ENCODE assay signal across 8 cellular contexts in genomic region chr6:3455121-3455489, GRCh38. TPM values are rescaled to one million over a fixed set of nuclear protein-coding genes. Genes with fewer than 3 reads are reported as not detected.
A peak's percentile ranks its signal among the peaks of the same experiment; 100 is the strongest.
DNase-seq lines count a peak whose midpoint lies in the region; FAIRE-seq and TF ChIP-seq lines count a peak whose summit lies in the region.

No MANE protein-coding gene starts in this region.

- H3K27ac ChIP-seq in HUES6 (ENCODE audit: low read depth, low read length) = no peak overlapping the region
- peak overlapping the region; percentile 51 to 78 for H3K27ac ChIP-seq in small intestine (ENCODE audit: low read depth in 1 of 2, low read length in 1 of 2)

- H3K27me3 Mint-ChIP-seq in activated CD4-positive, alpha-beta memory T cell treated with anti-CD3 and anti-CD28 coated beads, Interleukin-2, amount 10 ng/mL, durations not matched to agents 7 days and 5 days = peaks cover 32% of the 10 kb centered on the region

- H3K9me3 Mint-ChIP-seq in activated CD4-positive, alpha-beta memory T cell treated with anti-CD3 and anti-CD28 coated beads, Interleukin-2, amount 10 ng/mL, durations not matched to agents 7 days and 5 days = no peaks in the 10 kb centered on the region

- peaks cover 5% of the 10 kb centered on the region for H3K4me1 Mint-ChIP-seq in activated CD4-positive, alpha-beta memory T cell treated with anti-CD3 and anti-CD28 coated beads, Interleukin-2, amount 10 ng/mL, durations not matched to agents 7 days and 5 days

- H3K4me1 ChIP-seq in HUES6 (ENCODE audit: control insufficient read depth, insufficient read depth, low read length) (peaks cover 43% of the 10 kb centered on the region), small intestine (ENCODE audit: control insufficient read depth in 2 of 2, insufficient read depth in 1 of 2, low read depth in 1 of 2, low read length in 1 of 2) (no peaks in the 10 kb centered on the region)

- TF ChIP-seq CTCF in foreskin fibroblast (IDR thresholded peaks at IDR 0.05; ENCODE audit: low read depth, low read length) = no peak

- no peak overlapping the region for H3K9ac ChIP-seq in HUES6 (ENCODE audit: low read length)

- H3K27me3 ChIP-seq in HUES6 (ENCODE audit: control insufficient read depth, insufficient read depth, low read length) (peaks cover 53% of the 10 kb centered on the region), small intestine (ENCODE audit: control insufficient read depth in 2 of 2, insufficient read depth in 2 of 2, low read length in 2 of 2) (peaks cover 0 to 10% of the 10 kb centered on the region in 2 donors)

- H3K4me3 ChIP-seq in HUES6 (ENCODE audit: low read depth, low read length) = peak overlapping the region; percentile 75
- peak overlapping the region; percentile 48 to 63 for H3K4me3 ChIP-seq in foreskin fibroblast (ENCODE audit: low read depth in 1 of 2, low read length in 2 of 2)
- peak overlapping the region in 1 of 2 donors; percentile 65 for H3K4me3 ChIP-seq in small intestine (ENCODE audit: low read depth in 1 of 2, low read length in 2 of 2)

- H3K9me3 ChIP-seq in HUES6 (ENCODE audit: control insufficient read depth, insufficient read depth, low read depth, low read length) (no peaks in the 10 kb centered on the region), small intestine (ENCODE audit: control insufficient read depth, low read depth) (no peaks in the 10 kb centered on the region)

- CTCF ChIA-PET in activated CD4-positive, alpha-beta memory T cell treated with anti-CD3 and anti-CD28 coated beads, Interleukin-2, amount 10 ng/mL, durations not matched to agents 7 days and 5 days (lab: Charles Lee) = no interaction called here

- POLR2A ChIA-PET in activated CD4-positive, alpha-beta memory T cell treated with anti-CD3 and anti-CD28 coated beads, Interleukin-2, amount 10 ng/mL, durations not matched to agents 7 days and 5 days (lab: Charles Lee) = no interaction called here

- FAIRE-seq in small intestine (lab: Jason Lieb, UNC) (no peak), urothelium cell line (lab: Jason Lieb, UNC) (no peak)

- no peaks in the 10 kb centered on the region for H3K36me3 Mint-ChIP-seq in activated CD4-positive, alpha-beta memory T cell treated with anti-CD3 and anti-CD28 coated beads, Interleukin-2, amount 10 ng/mL, durations not matched to agents 7 days and 5 days (ENCODE audit: low read depth)

- DNase-seq in activated CD4-positive, alpha-beta memory T cell treated with anti-CD3 and anti-CD28 coated beads, Interleukin-2, amount 10 ng/mL, durations not matched to agents 7 days and 5 days = peak; percentile 27
- DNase-seq in foreskin fibroblast = no peak
- DNase-seq in small intestine = peak; percentile 80
- no peak for DNase-seq in urothelium cell line (ENCODE audit: low spot score)
- no peak for DNase-seq in NCI-H524 (lab: John Stamatoyannopoulos, UW)
- no peak for DNase-seq in NCI-H1930 (lab: John Stamatoyannopoulos, UW)
- no peak for DNase-seq in GM03348 (ENCODE audit: low spot score)

- no peaks in the 10 kb centered on the region for H3K36me3 ChIP-seq in HUES6 (ENCODE audit: control insufficient read depth, insufficient read depth, low read length)
- H3K36me3 ChIP-seq in small intestine (ENCODE audit: control insufficient read depth in 2 of 2, insufficient read depth in 2 of 2, low read length in 2 of 2) = no peaks in the 10 kb centered on the region

- no peak overlapping the region for H3K27ac Mint-ChIP-seq in activated CD4-positive, alpha-beta memory T cell treated with anti-CD3 and anti-CD28 coated beads, Interleukin-2, amount 10 ng/mL, durations not matched to agents 7 days and 5 days

- 2 to 31% (median 17%) methylated on average over 9 of the region's 9 CpGs for WGBS in small intestine, 3 donors

- H3K4me3 Mint-ChIP-seq in activated CD4-positive, alpha-beta memory T cell treated with anti-CD3 and anti-CD28 coated beads, Interleukin-2, amount 10 ng/mL, durations not matched to agents 7 days and 5 days = no peak overlapping the region

RNA-seq across cellular contexts. Expression of gene SLC22A23, which starts 1.7 kb away (rescaled TPM):
- under 1 TPM; 0.75 to 0.83 TPM for total RNA-seq in activated CD4-positive, alpha-beta memory T cell treated with anti-CD3 and anti-CD28 coated beads, Interleukin-2, amount 10 ng/mL, durations not matched to agents 7 days and 5 days
- polyA plus RNA-seq in small intestine = 10 to 100 TPM in 2 of 3 donors, 1 to 10 TPM in 1; 9.5 to 17.9 (median 12.2) TPM

Comparison
In these comparisons a context has a peak if more than half of its experiments do, and no peak if none do; other contexts are left out.
1. DNase-seq: peak in activated CD4-positive, alpha-beta memory T cell treated with anti-CD3 and anti-CD28 coated beads, Interleukin-2, amount 10 ng/mL, durations not matched to agents 7 days and 5 days (single experiment) and small intestine (single experiment); none in foreskin fibroblast (0 of 2), urothelium cell line (single experiment), NCI-H524 (0 of 2), NCI-H1930 (0 of 2) and GM03348 (single experiment).